24 cellular contexts compared by ENCODE assay signal in the genomic region with DNA sequence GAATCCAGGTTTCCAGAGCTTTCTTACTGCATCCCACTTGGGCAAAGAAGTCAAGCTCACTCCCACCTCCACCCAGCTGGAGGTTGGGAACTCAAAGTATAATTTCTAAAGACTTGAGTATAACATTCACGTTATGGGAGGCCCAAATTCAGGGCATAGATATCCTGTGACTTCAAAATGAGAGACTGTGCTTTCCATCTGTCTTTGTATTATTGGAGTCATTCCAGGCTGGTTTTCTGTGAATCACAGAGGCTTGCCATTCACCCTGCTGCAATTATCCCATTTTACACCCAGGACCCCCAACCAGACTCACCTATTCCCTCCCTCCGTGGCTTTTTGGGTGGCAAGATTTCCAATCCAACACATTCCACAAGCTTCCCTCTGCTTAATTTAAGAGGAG. TPM values are rescaled to one million over a fixed set of nuclear protein-coding genes. Genes with fewer than 3 reads are reported as not detected.
A peak's percentile ranks its signal among the peaks of the same experiment; 100 is the strongest.
DNase-seq lines count a peak whose midpoint lies in the region; TF ChIP-seq lines count a peak whose summit lies in the region.
"Had no signal": no experiment of that assay in that cellular context is flagged by ENCODE, and none has a peak within 500 bp of the region (broad histone marks: within the 10 kb centered on the region; RNA-seq: fewer than 3 reads in every experiment).

No MANE protein-coding gene starts in this region.

- H3K36me3 ChIP-seq in muscle layer of colon (ENCODE audit: insufficient read depth, low read length): no peaks in the 10 kb centered on the region
- no peaks in the 10 kb centered on the region for H3K36me3 ChIP-seq in stomach smooth muscle (ENCODE audit: control insufficient read depth in 2 of 2, insufficient read depth in 2 of 2, low read length in 2 of 2)

- H3K9ac ChIP-seq in muscle layer of colon (ENCODE audit: low read length) (no peak overlapping the region), stomach smooth muscle (ENCODE audit: low read length in 2 of 2) (no peak overlapping the region)

- in situ Hi-C loops in ACHN (cut with HindIII; ENCODE audit: low pct_ligation_motif_present, low pct_unique_long_range_greater_than_20kb, low sequenced_read_pairs): no loop called here

- H3K9me3 Mint-ChIP-seq in CD14-positive monocyte (peaks cover 0 to 2% (median 0%) of the 10 kb centered on the region in 7 donors), brain (peaks cover 0 to 8% (median 5%) of the 10 kb centered on the region in 5 experiments)
- H3K9me3 Mint-ChIP-seq: activated naive CD4-positive, alpha-beta T cell treated with anti-CD3 and anti-CD28 coated beads for 36 hours; WTC11 had no signal

- no peaks in the 10 kb centered on the region for H3K9me3 ChIP-seq in muscle layer of colon (ENCODE audit: low read length)
- H3K9me3 ChIP-seq in stomach smooth muscle (ENCODE audit: control insufficient read depth in 2 of 2, low read length in 2 of 2): no peaks in the 10 kb centered on the region

- intact Hi-C loops in CD14-positive monocyte (cut with micrococcal nuclease): no loop called here

- H3K27ac Mint-ChIP-seq in CD14-positive monocyte (peak overlapping the region in 1 of 7 donors; percentile 57), brain (peak overlapping the region in 3 of 5 experiments; percentile 24 to 79 (median 75))
- H3K27ac Mint-ChIP-seq: activated naive CD4-positive, alpha-beta T cell treated with anti-CD3 and anti-CD28 coated beads for 36 hours; B cell; WTC11 had no signal

- peaks cover 52% of the 10 kb centered on the region for H3K4me1 ChIP-seq in muscle layer of colon (ENCODE audit: insufficient read depth, low read length)
- peaks cover 24% of the 10 kb centered on the region for H3K4me1 ChIP-seq in stomach smooth muscle (ENCODE audit: control insufficient read depth, insufficient read depth, low read length)

- H3K27me3 ChIP-seq in muscle layer of colon (ENCODE audit: control insufficient read depth in 1 of 2, insufficient read depth in 2 of 2, low read length in 2 of 2): no peaks in the 10 kb centered on the region
- no peaks in the 10 kb centered on the region for H3K27me3 ChIP-seq in stomach smooth muscle (ENCODE audit: control insufficient read depth in 1 of 2, insufficient read depth in 2 of 2, low read length in 2 of 2)
- H3K27me3 ChIP-seq: foreskin keratinocyte had no signal

- H3K27me3 Mint-ChIP-seq in CD14-positive monocyte (ENCODE audit: low read depth in 3 of 3) (peaks cover 0 to 7% (median 5%) of the 10 kb centered on the region in 3 donors), brain (no peaks in the 10 kb centered on the region)
- H3K27me3 Mint-ChIP-seq: B cell had no signal

- no peak for TF ChIP-seq CTCF in CD14-positive monocyte (IDR thresholded peaks at IDR 0.05)
- no peak for TF ChIP-seq CTCF in brain (conservative IDR thresholded peaks at IDR 0.05)

- peak; percentile 5 for DNase-seq in CD14-positive monocyte (ENCODE audit: low spot score)
- no peak for DNase-seq in NCI-H1417 (lab: John Stamatoyannopoulos, UW)
- no peak for DNase-seq in stimulated activated CD4-positive, alpha-beta T cell treated with anti-CD3 and anti-CD28 coated beads, Interleukin-15, amount 100 ng/mL, for 24 hours
- DNase-seq in kidney tubule cell (ENCODE audit: low spot score): no peak
- DNase-seq in ACHN: no peak
- DNase-seq: activated CD4-positive, alpha-beta T cell treated with anti-CD3 and anti-CD28 coated beads, Interleukin-2, amount 50 U/mL, for 1 hour; activated naive CD4-positive, alpha-beta T cell treated with anti-CD3 and anti-CD28 coated beads for 36 hours; activated T-cell treated with anti-CD3 and anti-CD28 coated beads, Interleukin-2, amount 50 U/mL, for 48 hours; effector CD8-positive, alpha-beta T cell; foreskin keratinocyte; left cardiac atrium; NCI-H1092 treated with DMSO at 0.1 percent for 48 hours; NCI-H187 treated with DMSO at 0.1 percent for 48 hours; NCI-H526 treated with DMSO at 0.1 percent for 48 hours; small intestine; stimulated activated CD4-positive, alpha-beta T cell treated with anti-CD3 and anti-CD28 coated beads, Interleukin-2, amount 100 ng/mL, for 24 hours; T1000 had no signal

- no peak overlapping the region for H3K4me3 Mint-ChIP-seq in CD14-positive monocyte
- H3K4me3 Mint-ChIP-seq in brain: no peak overlapping the region
- H3K4me3 Mint-ChIP-seq: activated naive CD4-positive, alpha-beta T cell treated with anti-CD3 and anti-CD28 coated beads for 36 hours; B cell; CD8-positive, alpha-beta memory T cell; WTC11 had no signal

- H3K36me3 Mint-ChIP-seq in CD14-positive monocyte: no peaks in the 10 kb centered on the region
- peaks cover 6% of the 10 kb centered on the region for H3K36me3 Mint-ChIP-seq in brain
- H3K36me3 Mint-ChIP-seq: WTC11 had no signal

- H3K4me1 Mint-ChIP-seq in CD14-positive monocyte: peaks cover 2% of the 10 kb centered on the region
- peaks cover 12% of the 10 kb centered on the region for H3K4me1 Mint-ChIP-seq in brain
- H3K4me1 Mint-ChIP-seq: B cell; CD8-positive, alpha-beta memory T cell had no signal

- H3K4me3 ChIP-seq in muscle layer of colon (ENCODE audit: low read depth in 1 of 2, low read length in 2 of 2) (no peak overlapping the region), stomach smooth muscle (ENCODE audit: low read length in 2 of 2) (no peak overlapping the region)

- H3K27ac ChIP-seq in muscle layer of colon (ENCODE audit: low read depth, low read length) (peak overlapping the region; percentile 89), stomach smooth muscle (ENCODE audit: low read length) (peak overlapping the region; percentile 70)
- H3K27ac ChIP-seq: epithelial cell of prostate, foreskin keratinocyte had no signal

RNA-seq across cellular contexts. Expression of gene SRC, which starts 19.3 kb away (rescaled TPM):
- polyA plus RNA-seq in CD14-positive monocyte (1 to 10 TPM; 4.9 to 6.8 TPM), brain (ENCODE audit: insufficient read depth, low read depth, low replicate concordance) (60.3 TPM)

RNA-seq across cellular contexts. Expression of gene MANBAL, which starts 37.2 kb away (rescaled TPM):
- 10 to 100 TPM; 17.1 to 17.3 TPM for polyA plus RNA-seq in CD14-positive monocyte
- 164 TPM for polyA plus RNA-seq in brain (ENCODE audit: insufficient read depth, low read depth, low replicate concordance)
